ENCODE assay signal across 8 cellular contexts in the genomic region with DNA sequence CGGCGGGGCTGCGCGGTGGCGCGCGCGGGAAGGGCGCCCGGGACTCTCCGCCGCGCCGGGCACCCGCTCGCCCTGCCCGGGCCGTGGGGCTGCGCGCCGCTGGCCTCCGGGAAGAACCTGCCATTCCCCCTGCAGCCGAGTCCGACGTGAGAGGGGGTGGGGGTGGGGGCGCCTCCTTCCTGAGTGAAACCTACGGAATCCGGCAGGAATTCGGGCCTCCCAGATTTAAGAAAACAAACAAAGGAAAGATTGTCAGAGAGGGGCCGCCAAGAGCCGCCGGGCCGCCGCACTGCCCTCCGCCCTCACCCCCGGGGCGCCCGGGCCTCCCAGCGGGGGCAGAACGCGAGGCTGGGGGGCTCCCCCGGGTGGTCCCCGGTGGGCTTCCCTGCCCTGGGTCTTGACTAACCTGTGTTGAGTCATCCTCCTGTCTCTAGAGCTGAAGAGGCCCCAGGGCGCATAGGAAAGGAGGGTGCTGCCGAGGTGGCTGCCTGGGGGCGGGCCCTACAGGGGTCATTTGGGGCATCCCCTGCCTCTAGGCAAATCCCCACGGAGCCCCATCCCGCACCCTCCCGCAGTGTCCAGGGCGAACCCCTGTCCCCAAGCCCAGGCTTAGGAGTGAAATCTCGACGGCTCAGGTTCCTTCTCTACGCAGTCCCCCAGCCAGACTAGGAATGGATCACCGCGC. TPM values are rescaled to one million over a fixed set of nuclear protein-coding genes. Genes with fewer than 3 reads are reported as not detected.
DNase-seq lines count a peak whose midpoint lies in the region; TF ChIP-seq lines count a peak whose summit lies in the region.

No MANE protein-coding gene starts in this region.

- H3K36me3 Mint-ChIP-seq in T-helper 1 cell treated with Interleukin-12 subunit alpha and Interleukin-12 subunit beta and Interleukin-4 antibody, amounts not matched to agents 30 μg/mL and 1 μg/mL, for 36 hours (ENCODE audit: low read depth), result peaks cover 2% of the 10 kb centered on the region
- no peaks in the 10 kb centered on the region for H3K36me3 Mint-ChIP-seq in nephron progenitor cell (ENCODE audit: low read depth)

- H3K9ac ChIP-seq in OCI-LY3 (ENCODE audit: low read length), result peak overlapping the region; percentile 72

- TF ChIP-seq POLR2A in esophagus squamous epithelium (IDR thresholded peaks at IDR 0.05), result no peak

- peaks cover 81% of the 10 kb centered on the region for H3K27me3 Mint-ChIP-seq in T-helper 1 cell treated with Interleukin-12 subunit alpha and Interleukin-12 subunit beta and Interleukin-4 antibody, amounts not matched to agents 30 μg/mL and 1 μg/mL, for 36 hours (ENCODE audit: low read depth)
- H3K27me3 Mint-ChIP-seq in nephron progenitor cell (ENCODE audit: low read depth, poor library complexity), result peaks cover 76% of the 10 kb centered on the region

- 1 to 8% methylated on average over 7 to 15 of the region's 55 CpGs for WGBS in esophagus squamous epithelium, 2 donors

- no peak overlapping the region for H3K4me3 Mint-ChIP-seq in T-helper 1 cell treated with Interleukin-12 subunit alpha and Interleukin-12 subunit beta and Interleukin-4 antibody, amounts not matched to agents 30 μg/mL and 1 μg/mL, for 36 hours
- H3K4me3 Mint-ChIP-seq in nephron progenitor cell, result peak overlapping the region; percentile 76

- peak overlapping the region; percentile 1; the same call in 1 of the 2 replicates for H3K27ac ChIP-seq in OCI-LY3 (ENCODE audit: low read length)
- peak overlapping the region in 3 of 4 donors; percentile 57 to 79 (median 72) for H3K27ac ChIP-seq in esophagus squamous epithelium

- H3K9me3 ChIP-seq in OCI-LY3 (ENCODE audit: insufficient read depth, low read length) (no peaks in the 10 kb centered on the region), esophagus squamous epithelium (no peaks in the 10 kb centered on the region)

- H3K27ac Mint-ChIP-seq in T-helper 1 cell treated with Interleukin-12 subunit alpha and Interleukin-12 subunit beta and Interleukin-4 antibody, amounts not matched to agents 30 μg/mL and 1 μg/mL, for 36 hours, result peak overlapping the region; percentile 62
- no peak overlapping the region for H3K27ac Mint-ChIP-seq in nephron progenitor cell

- H3K27me3 ChIP-seq in OCI-LY3 (ENCODE audit: low read depth, low read length) (peaks cover 25% of the 10 kb centered on the region), esophagus squamous epithelium (peaks cover 0 to 79% (median 0%) of the 10 kb centered on the region in 4 donors)

- peak overlapping the region; percentile 93 for H3K4me2 ChIP-seq in OCI-LY3 (ENCODE audit: low read length)

- DNase-seq in T-helper 1 cell (no peak), esophagus squamous epithelium (lab: John Stamatoyannopoulos, UW) (no peak), nephron progenitor cell (peak; percentile 50), NCI-H187 (lab: John Stamatoyannopoulos, UW) (no peak), G401 (ENCODE audit: low spot score) (no peak), NCI-H1694 (lab: John Stamatoyannopoulos, UW) (no peak)

- H2AFZ ChIP-seq in OCI-LY3 (ENCODE audit: low read depth, low read length), result peak overlapping the region; percentile 73

- H4K20me1 ChIP-seq in OCI-LY3 (ENCODE audit: insufficient read depth, low read length), result no peaks in the 10 kb centered on the region

- in situ Hi-C loops in G401 (cut with HindIII; ENCODE audit: low sequenced_read_pairs), result no loop called here

- H3K79me2 ChIP-seq in OCI-LY3 (ENCODE audit: low read length), result no peaks in the 10 kb centered on the region

- intact Hi-C loops in esophagus squamous epithelium (cut with DNase I), result no loop called here

- H3K9me3 Mint-ChIP-seq in T-helper 1 cell treated with Interleukin-12 subunit alpha and Interleukin-12 subunit beta and Interleukin-4 antibody, amounts not matched to agents 30 μg/mL and 1 μg/mL, for 36 hours, result no peaks in the 10 kb centered on the region
- H3K9me3 Mint-ChIP-seq in nephron progenitor cell, result no peaks in the 10 kb centered on the region

- peaks cover 9% of the 10 kb centered on the region for H3K4me1 Mint-ChIP-seq in T-helper 1 cell treated with Interleukin-12 subunit alpha and Interleukin-12 subunit beta and Interleukin-4 antibody, amounts not matched to agents 30 μg/mL and 1 μg/mL, for 36 hours (ENCODE audit: low read depth)
- peaks cover 67% of the 10 kb centered on the region for H3K4me1 Mint-ChIP-seq in nephron progenitor cell

- H3K36me3 ChIP-seq in OCI-LY3 (replicated peaks; ENCODE audit: low read depth, low read length) (no peaks in the 10 kb centered on the region), esophagus squamous epithelium (no peaks in the 10 kb centered on the region)

- TF ChIP-seq CTCF in OCI-LY3 (IDR thresholded peaks at IDR 0.05; ENCODE audit: low read depth, low read length) (no peak), esophagus squamous epithelium (IDR thresholded peaks at IDR 0.05) (no peak), nephron progenitor cell (IDR thresholded peaks at IDR 0.05) (no peak)

- H3K4me3 ChIP-seq in OCI-LY3 (ENCODE audit: low read length) (peak overlapping the region; percentile 81), esophagus squamous epithelium (peak overlapping the region in 3 of 4 donors; percentile 26 to 61 (median 41))

- peaks cover 24% of the 10 kb centered on the region for H3K4me1 ChIP-seq in OCI-LY3 (ENCODE audit: low read length)
- peaks cover 22 to 48% (median 23%) of the 10 kb centered on the region in 3 donors for H3K4me1 ChIP-seq in esophagus squamous epithelium

RNA-seq across cellular contexts. Expression of a gene that starts 42.2 kb away (rescaled TPM):
- total RNA-seq in esophagus squamous epithelium, result 10 to 100 TPM in 1 of 4 donors, 1 to 10 TPM in 3; 2.2 to 10.3 (median 6.8) TPM
- total RNA-seq in G401 (2014; rRNA removed; shearing (Covaris generic)), result 2.3 and 2.6 TPM in 2 replicates
